Comparison of ENCODE assay signal across 1 cellular context in genomic region chr11:102582140-102582539, GRCh38.
TF ChIP-seq lines count a peak whose summit lies in the region.

No MANE protein-coding gene starts in this region.

TF ChIP-seq in H1, 55 proteins besides CTCF, POLR2A, EP300 and RAD21:
- TF ChIP-seq EGR1 (IDR thresholded peaks at IDR 0.05; ENCODE audit: borderline replicate concordance, low read depth, low read length) (no peak), RFX5 (IDR thresholded peaks at IDR 0.05; ENCODE audit: borderline replicate concordance, low read depth, low read length) (no peak), ASH2L (IDR thresholded peaks at IDR 0.05; ENCODE audit: low read length) (no peak), EZH2 (IDR thresholded peaks at IDR 0.05; ENCODE audit: low read depth, low read length, severe bottlenecking) (no peak), CHD2 (IDR thresholded peaks at IDR 0.05; ENCODE audit: low read length) (no peak), ZNF274 (IDR thresholded peaks at IDR 0.05; ENCODE audit: borderline replicate concordance, extremely low read depth, low read length) (no peak), SIN3A (conservative IDR thresholded peaks at IDR 0.05 in 1 of 2, IDR thresholded peaks at IDR 0.05 in 1 of 2; ENCODE audit: low read depth in 1 of 2, low read length in 2 of 2) (no peak), ATF3 (IDR thresholded peaks at IDR 0.05; ENCODE audit: insufficient read depth, low read depth, low read length) (no peak), YY1 (IDR thresholded peaks at IDR 0.05; ENCODE audit: low read depth, low read length) (no peak), KDM1A (IDR thresholded peaks at IDR 0.05; ENCODE audit: borderline replicate concordance, low read length) (no peak), TEAD4 (IDR thresholded peaks at IDR 0.05; ENCODE audit: low read depth, low read length) (no peak), HDAC2 (IDR thresholded peaks at IDR 0.05; ENCODE audit: borderline replicate concordance in 1 of 2, low read depth in 2 of 2, low read length in 2 of 2) (no peak), PHF8 (conservative IDR thresholded peaks at IDR 0.05; ENCODE audit: low read depth, low read length) (no peak), FOSL1 (IDR thresholded peaks at IDR 0.05; ENCODE audit: insufficient read depth, low read depth, low read length) (no peak), MAX (IDR thresholded peaks at IDR 0.05) (no peak), RNF2 (IDR thresholded peaks at IDR 0.05; ENCODE audit: borderline replicate concordance, low read depth, low read length, missing control alignments, poor library complexity, severe bottlenecking) (no peak), POU5F1 (IDR thresholded peaks at IDR 0.05; ENCODE audit: low read depth, low read length) (no peak), SIX5 (IDR thresholded peaks at IDR 0.05; ENCODE audit: low read depth, low read length) (no peak), KDM4A (IDR thresholded peaks at IDR 0.05; ENCODE audit: low read depth, low read length, severe bottlenecking) (no peak), TAF7 (optimal IDR thresholded peaks at IDR 0.05; ENCODE audit: borderline replicate concordance, low read depth, low read length) (no peak)
